In genomic region chr6:43276180-43277082, GRCh38 we compare ENCODE assay signal across 1 cellular context.
A peak's percentile ranks its signal among the peaks of the same experiment; 100 is the strongest.
TF ChIP-seq lines count a peak whose summit lies in the region.

No MANE protein-coding gene starts in this region.

TF ChIP-seq in HepG2, 621 proteins besides CTCF, POLR2A, EP300 and RAD21 (continued from another document and continues in another):
- TF ChIP-seq MEIS1 (CRISPR knock-in tag; IDR thresholded peaks at IDR 0.05; ENCODE audit: borderline replicate concordance) (peak; percentile 78), CSRNP1 (CRISPR knock-in tag; IDR thresholded peaks at IDR 0.05) (0 out of 2 replicates have a peak, but pooled peaks have one; percentile 52), ZSCAN30 (CRISPR knock-in tag; IDR thresholded peaks at IDR 0.05) (no peak), ZNF605 (CRISPR knock-in tag; IDR thresholded peaks at IDR 0.05) (peak; percentile 80; the same call in 1 of the 2 replicates), GPN1 (CRISPR knock-in tag; IDR thresholded peaks at IDR 0.05; ENCODE audit: borderline replicate concordance) (no peak), MXD3 (CRISPR knock-in tag; IDR thresholded peaks at IDR 0.05) (no peak), ZNF333 (CRISPR knock-in tag; IDR thresholded peaks at IDR 0.05; ENCODE audit: borderline replicate concordance) (no peak), ZNF687 (CRISPR knock-in tag; IDR thresholded peaks at IDR 0.05) (peak; percentile 95), ZNF652 (CRISPR knock-in tag; IDR thresholded peaks at IDR 0.05; ENCODE audit: borderline replicate concordance, low read depth) (0 out of 2 replicates have a peak, but pooled peaks have one; percentile 40), CENPX (CRISPR knock-in tag; IDR thresholded peaks at IDR 0.05) (no peak), HNF4G (IDR thresholded peaks at IDR 0.05; ENCODE audit: borderline replicate concordance, low read depth, low read length) (peak; percentile 91; the same call in 1 of the 2 replicates), HNF4G (CRISPR knock-in tag; IDR thresholded peaks at IDR 0.05; ENCODE audit: borderline replicate concordance, low read depth) (peak; percentile 97), CBX2 (IDR thresholded peaks at IDR 0.05; ENCODE audit: low read depth, low read length) (no peak), CBX2 (CRISPR knock-in tag; IDR thresholded peaks at IDR 0.05; ENCODE audit: low read depth) (no peak), AHDC1 (CRISPR knock-in tag; IDR thresholded peaks at IDR 0.05; ENCODE audit: borderline replicate concordance) (peak; percentile 45; the same call in 1 of the 2 replicates), KAT2B (IDR thresholded peaks at IDR 0.05; ENCODE audit: borderline replicate concordance, low read depth, low read length) (no peak), ZNF44 (CRISPR knock-in tag; IDR thresholded peaks at IDR 0.05) (no peak), FOSL2 (CRISPR knock-in tag; IDR thresholded peaks at IDR 0.05) (peak; percentile 75), PAXIP1 (CRISPR knock-in tag; conservative IDR thresholded peaks at IDR 0.05) (peak; percentile 91), FOXC1 (CRISPR knock-in tag; IDR thresholded peaks at IDR 0.05; ENCODE audit: borderline replicate concordance) (peak; percentile 37; the same call in 1 of the 2 replicates), ASH2L (IDR thresholded peaks at IDR 0.05; ENCODE audit: insufficient read length, low read depth, low read length) (peak; percentile 28), RBM39 (IDR thresholded peaks at IDR 0.05; ENCODE audit: low read depth, low read length, poor library complexity, severe bottlenecking) (peak; percentile 92), ZNF660 (CRISPR knock-in tag; IDR thresholded peaks at IDR 0.05; ENCODE audit: borderline replicate concordance, low read depth) (no peak), TCF12 (IDR thresholded peaks at IDR 0.05) (no peak), TCF12 (CRISPR knock-in tag; IDR thresholded peaks at IDR 0.05) (no peak), ZNF839 (CRISPR knock-in tag; IDR thresholded peaks at IDR 0.05; ENCODE audit: borderline replicate concordance) (0 out of 2 replicates have a peak, but pooled peaks have one; percentile 44), DMTF1 (CRISPR knock-in tag; IDR thresholded peaks at IDR 0.05) (0 out of 2 replicates have a peak, but pooled peaks have one; percentile 68), ZHX1 (CRISPR knock-in tag; IDR thresholded peaks at IDR 0.05; ENCODE audit: low read depth) (peak; percentile 82), HIVEP1 (CRISPR knock-in tag; IDR thresholded peaks at IDR 0.05) (peak; percentile 65), CBX5 (CRISPR knock-in tag; IDR thresholded peaks at IDR 0.05; ENCODE audit: borderline replicate concordance) (peak; percentile 77), ZNF792 (CRISPR knock-in tag; IDR thresholded peaks at IDR 0.05) (peak; percentile 68), ZNF234 (CRISPR knock-in tag; conservative IDR thresholded peaks at IDR 0.05) (no peak), HNF1B (CRISPR knock-in tag; IDR thresholded peaks at IDR 0.05) (peak; percentile 78; the same call in 1 of the 2 replicates), ZNF441 (CRISPR knock-in tag; IDR thresholded peaks at IDR 0.05; ENCODE audit: borderline replicate concordance) (peak; percentile 73; the same call in 1 of the 2 replicates), ZNF619 (CRISPR knock-in tag; IDR thresholded peaks at IDR 0.05) (peak; percentile 49; the same call in 1 of the 2 replicates), DR1 (CRISPR knock-in tag; IDR thresholded peaks at IDR 0.05) (0 out of 2 replicates have a peak, but pooled peaks have one; percentile 18)
